Comparison of ENCODE assay signal across 1 cellular context in the genomic region with DNA sequence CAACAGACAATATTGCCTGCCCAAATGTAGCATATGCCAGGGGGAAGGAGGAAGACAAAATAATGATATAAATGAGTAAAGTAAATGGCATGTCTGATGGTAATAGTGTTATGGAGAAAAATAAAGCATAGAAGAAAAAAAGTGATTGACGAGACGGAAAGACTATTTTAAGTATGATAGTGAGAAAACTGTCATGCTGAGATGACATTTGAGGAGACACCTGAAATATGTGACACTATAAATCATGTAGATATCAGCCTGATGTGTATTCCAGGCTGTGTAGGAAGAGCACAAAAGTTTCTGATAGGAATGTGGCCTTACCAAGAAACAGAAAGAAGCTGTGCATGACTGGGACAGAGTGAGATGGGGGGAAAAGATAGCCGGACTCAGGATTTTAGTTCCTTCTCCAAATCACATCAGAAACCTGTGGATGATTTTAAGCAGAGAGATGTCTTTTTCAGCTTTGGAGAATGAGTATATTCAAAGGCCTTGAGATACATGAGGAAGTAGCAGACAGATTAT.
TF ChIP-seq lines count a peak whose summit lies in the region.

No MANE protein-coding gene starts in this region.

TF ChIP-seq in GM23338, 12 proteins besides CTCF, POLR2A, EP300 and RAD21:
- TF ChIP-seq POLR2AphosphoS5 (IDR thresholded peaks at IDR 0.05; ENCODE audit: low read depth), result no peak
- no peak for TF ChIP-seq STAT1 (IDR thresholded peaks at IDR 0.05; ENCODE audit: unreplicated experiment)
- TF ChIP-seq NANOG (IDR thresholded peaks at IDR 0.05; ENCODE audit: borderline replicate concordance), result no peak
- TF ChIP-seq ZNF331 (CRISPR knock-in tag; IDR thresholded peaks at IDR 0.05; ENCODE audit: low read depth), result no peak
- no peak for TF ChIP-seq EZH2phosphoT487 (IDR thresholded peaks at IDR 0.05; ENCODE audit: unreplicated experiment)
- TF ChIP-seq, protein P1, sequence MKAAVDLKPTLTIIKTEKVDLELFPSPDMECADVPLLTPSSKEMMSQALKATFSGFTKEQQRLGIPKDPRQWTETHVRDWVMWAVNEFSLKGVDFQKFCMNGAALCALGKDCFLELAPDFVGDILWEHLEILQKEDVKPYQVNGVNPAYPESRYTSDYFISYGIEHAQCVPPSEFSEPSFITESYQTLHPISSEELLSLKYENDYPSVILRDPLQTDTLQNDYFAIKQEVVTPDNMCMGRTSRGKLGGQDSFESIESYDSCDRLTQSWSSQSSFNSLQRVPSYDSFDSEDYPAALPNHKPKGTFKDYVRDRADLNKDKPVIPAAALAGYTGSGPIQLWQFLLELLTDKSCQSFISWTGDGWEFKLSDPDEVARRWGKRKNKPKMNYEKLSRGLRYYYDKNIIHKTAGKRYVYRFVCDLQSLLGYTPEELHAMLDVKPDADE (IDR thresholded peaks at IDR 0.05), result no peak
- TF ChIP-seq CREB1 (CRISPR knock-in tag; IDR thresholded peaks at IDR 0.05; ENCODE audit: low read depth), result no peak
- TF ChIP-seq, protein P2, sequence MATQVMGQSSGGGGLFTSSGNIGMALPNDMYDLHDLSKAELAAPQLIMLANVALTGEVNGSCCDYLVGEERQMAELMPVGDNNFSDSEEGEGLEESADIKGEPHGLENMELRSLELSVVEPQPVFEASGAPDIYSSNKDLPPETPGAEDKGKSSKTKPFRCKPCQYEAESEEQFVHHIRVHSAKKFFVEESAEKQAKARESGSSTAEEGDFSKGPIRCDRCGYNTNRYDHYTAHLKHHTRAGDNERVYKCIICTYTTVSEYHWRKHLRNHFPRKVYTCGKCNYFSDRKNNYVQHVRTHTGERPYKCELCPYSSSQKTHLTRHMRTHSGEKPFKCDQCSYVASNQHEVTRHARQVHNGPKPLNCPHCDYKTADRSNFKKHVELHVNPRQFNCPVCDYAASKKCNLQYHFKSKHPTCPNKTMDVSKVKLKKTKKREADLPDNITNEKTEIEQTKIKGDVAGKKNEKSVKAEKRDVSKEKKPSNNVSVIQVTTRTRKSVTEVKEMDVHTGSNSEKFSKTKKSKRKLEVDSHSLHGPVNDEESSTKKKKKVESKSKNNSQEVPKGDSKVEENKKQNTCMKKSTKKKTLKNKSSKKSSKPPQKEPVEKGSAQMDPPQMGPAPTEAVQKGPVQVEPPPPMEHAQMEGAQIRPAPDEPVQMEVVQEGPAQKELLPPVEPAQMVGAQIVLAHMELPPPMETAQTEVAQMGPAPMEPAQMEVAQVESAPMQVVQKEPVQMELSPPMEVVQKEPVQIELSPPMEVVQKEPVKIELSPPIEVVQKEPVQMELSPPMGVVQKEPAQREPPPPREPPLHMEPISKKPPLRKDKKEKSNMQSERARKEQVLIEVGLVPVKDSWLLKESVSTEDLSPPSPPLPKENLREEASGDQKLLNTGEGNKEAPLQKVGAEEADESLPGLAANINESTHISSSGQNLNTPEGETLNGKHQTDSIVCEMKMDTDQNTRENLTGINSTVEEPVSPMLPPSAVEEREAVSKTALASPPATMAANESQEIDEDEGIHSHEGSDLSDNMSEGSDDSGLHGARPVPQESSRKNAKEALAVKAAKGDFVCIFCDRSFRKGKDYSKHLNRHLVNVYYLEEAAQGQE (IDR thresholded peaks at IDR 0.05; ENCODE audit: unreplicated experiment), result no peak
- TF ChIP-seq, protein P3, sequence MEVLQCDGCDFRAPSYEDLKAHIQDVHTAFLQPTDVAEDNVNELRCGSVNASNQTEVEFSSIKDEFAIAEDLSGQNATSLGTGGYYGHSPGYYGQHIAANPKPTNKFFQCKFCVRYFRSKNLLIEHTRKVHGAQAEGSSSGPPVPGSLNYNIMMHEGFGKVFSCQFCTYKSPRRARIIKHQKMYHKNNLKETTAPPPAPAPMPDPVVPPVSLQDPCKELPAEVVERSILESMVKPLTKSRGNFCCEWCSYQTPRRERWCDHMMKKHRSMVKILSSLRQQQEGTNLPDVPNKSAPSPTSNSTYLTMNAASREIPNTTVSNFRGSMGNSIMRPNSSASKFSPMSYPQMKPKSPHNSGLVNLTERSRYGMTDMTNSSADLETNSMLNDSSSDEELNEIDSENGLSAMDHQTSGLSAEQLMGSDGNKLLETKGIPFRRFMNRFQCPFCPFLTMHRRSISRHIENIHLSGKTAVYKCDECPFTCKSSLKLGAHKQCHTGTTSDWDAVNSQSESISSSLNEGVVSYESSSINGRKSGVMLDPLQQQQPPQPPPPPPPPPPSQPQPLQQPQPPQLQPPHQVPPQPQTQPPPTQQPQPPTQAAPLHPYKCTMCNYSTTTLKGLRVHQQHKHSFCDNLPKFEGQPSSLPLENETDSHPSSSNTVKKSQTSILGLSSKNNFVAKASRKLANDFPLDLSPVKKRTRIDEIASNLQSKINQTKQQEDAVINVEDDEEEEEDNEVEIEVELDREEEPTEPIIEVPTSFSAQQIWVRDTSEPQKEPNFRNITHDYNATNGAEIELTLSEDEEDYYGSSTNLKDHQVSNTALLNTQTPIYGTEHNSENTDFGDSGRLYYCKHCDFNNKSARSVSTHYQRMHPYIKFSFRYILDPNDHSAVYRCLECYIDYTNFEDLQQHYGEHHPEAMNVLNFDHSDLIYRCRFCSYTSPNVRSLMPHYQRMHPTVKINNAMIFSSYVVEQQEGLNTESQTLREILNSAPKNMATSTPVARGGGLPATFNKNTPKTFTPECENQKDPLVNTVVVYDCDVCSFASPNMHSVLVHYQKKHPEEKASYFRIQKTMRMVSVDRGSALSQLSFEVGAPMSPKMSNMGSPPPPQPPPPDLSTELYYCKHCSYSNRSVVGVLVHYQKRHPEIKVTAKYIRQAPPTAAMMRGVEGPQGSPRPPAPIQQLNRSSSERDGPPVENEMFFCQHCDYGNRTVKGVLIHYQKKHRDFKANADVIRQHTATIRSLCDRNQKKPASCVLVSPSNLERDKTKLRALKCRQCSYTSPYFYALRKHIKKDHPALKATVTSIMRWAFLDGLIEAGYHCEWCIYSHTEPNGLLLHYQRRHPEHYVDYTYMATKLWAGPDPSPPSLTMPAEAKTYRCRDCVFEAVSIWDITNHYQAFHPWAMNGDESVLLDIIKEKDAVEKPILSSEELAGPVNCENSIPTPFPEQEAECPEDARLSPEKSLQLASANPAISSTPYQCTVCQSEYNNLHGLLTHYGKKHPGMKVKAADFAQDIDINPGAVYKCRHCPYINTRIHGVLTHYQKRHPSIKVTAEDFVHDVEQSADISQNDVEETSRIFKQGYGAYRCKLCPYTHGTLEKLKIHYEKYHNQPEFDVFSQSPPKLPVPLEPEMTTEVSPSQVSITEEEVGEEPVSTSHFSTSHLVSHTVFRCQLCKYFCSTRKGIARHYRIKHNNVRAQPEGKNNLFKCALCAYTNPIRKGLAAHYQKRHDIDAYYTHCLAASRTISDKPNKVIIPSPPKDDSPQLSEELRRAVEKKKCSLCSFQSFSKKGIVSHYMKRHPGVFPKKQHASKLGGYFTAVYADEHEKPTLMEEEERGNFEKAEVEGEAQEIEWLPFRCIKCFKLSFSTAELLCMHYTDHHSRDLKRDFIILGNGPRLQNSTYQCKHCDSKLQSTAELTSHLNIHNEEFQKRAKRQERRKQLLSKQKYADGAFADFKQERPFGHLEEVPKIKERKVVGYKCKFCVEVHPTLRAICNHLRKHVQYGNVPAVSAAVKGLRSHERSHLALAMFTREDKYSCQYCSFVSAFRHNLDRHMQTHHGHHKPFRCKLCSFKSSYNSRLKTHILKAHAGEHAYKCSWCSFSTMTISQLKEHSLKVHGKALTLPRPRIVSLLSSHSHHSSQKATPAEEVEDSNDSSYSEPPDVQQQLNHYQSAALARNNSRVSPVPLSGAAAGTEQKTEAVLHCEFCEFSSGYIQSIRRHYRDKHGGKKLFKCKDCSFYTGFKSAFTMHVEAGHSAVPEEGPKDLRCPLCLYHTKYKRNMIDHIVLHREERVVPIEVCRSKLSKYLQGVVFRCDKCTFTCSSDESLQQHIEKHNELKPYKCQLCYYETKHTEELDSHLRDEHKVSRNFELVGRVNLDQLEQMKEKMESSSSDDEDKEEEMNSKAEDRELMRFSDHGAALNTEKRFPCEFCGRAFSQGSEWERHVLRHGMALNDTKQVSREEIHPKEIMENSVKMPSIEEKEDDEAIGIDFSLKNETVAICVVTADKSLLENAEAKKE (CRISPR knock-in tag; IDR thresholded peaks at IDR 0.05), result no peak
TF ChIP-seq in GM23338: peak in this region for 0.
